Comparison of ENCODE assay signal across 8 cellular contexts in genomic region chr20:17969276-17969883, GRCh38. TPM values are rescaled to one million over a fixed set of nuclear protein-coding genes. Genes with fewer than 3 reads are reported as not detected.
DNase-seq lines count a peak whose midpoint lies in the region; ATAC-seq and TF ChIP-seq lines count a peak whose summit lies in the region.

No MANE protein-coding gene starts in this region.

- H3K27ac Mint-ChIP-seq in T-helper 17 cell (peak overlapping the region; percentile 97), mesothelial cell of epicardium (peak overlapping the region; percentile 99)

- ATAC-seq in GM21360 (IDR thresholded peaks at IDR 0.05; ENCODE audit: unreplicated experiment) = peak; percentile 6
- peak; percentile 12 for ATAC-seq in T-helper 17 cell

- no peak for TF ChIP-seq CTCF in mesothelial cell of epicardium (IDR thresholded peaks at IDR 0.05; ENCODE audit: unreplicated experiment)
- TF ChIP-seq CTCF in tibial nerve (IDR thresholded peaks at IDR 0.05) = peak in 1 of 5 experiments; percentile 3

- H3K9me3 ChIP-seq in T-helper 17 cell (ENCODE audit: control insufficient read depth, low read length, poor library complexity, severe bottlenecking) = no peaks in the 10 kb centered on the region
- H3K9me3 ChIP-seq in tibial nerve = no peaks in the 10 kb centered on the region

- H3K36me3 ChIP-seq in tibial nerve = no peaks in the 10 kb centered on the region

- H3K4me1 Mint-ChIP-seq in T-helper 17 cell = peaks cover 61% of the 10 kb centered on the region
- H3K4me1 Mint-ChIP-seq in mesothelial cell of epicardium = peaks cover 76% of the 10 kb centered on the region

- no peak for TF ChIP-seq EP300 in tibial nerve (IDR thresholded peaks at IDR 0.05)

- H3K4me1 ChIP-seq in tibial nerve = peaks cover 0 to 77% (median 51%) of the 10 kb centered on the region in 4 donors

- TF ChIP-seq POLR2A in tibial nerve (IDR thresholded peaks at IDR 0.05) = no peak

- H3K27me3 ChIP-seq in tibial nerve = no peaks in the 10 kb centered on the region

- WGBS in tibial nerve, 2 donors = 0 to 1% methylated on average over 22 to 29 of the region's 29 CpGs

- peak overlapping the region; percentile 95 to 97 (median 96) for H3K27ac ChIP-seq in tibial nerve

- H3K27me3 Mint-ChIP-seq in T-helper 17 cell = no peaks in the 10 kb centered on the region
- H3K27me3 Mint-ChIP-seq in mesothelial cell of epicardium (ENCODE audit: low read depth) = no peaks in the 10 kb centered on the region

- DNase-seq in EH (ENCODE audit: low read depth) = peak; percentile 61
- DNase-seq in HS-27A (ENCODE audit: low read depth) = peak; percentile 52
- peak in 1 of 3 donors; percentile 15 for DNase-seq in T-helper 17 cell
- DNase-seq in effector CD8-positive, alpha-beta T cell (lab: John Stamatoyannopoulos, UW) = peak; percentile 5
- no peak for DNase-seq in mesothelial cell of epicardium (ENCODE audit: low spot score in 2 of 2, unreplicated experiment in 2 of 2)
- DNase-seq in tibial nerve (ENCODE audit: low spot score in 2 of 2) = no peak
- DNase-seq in cerebellar nuclear complex (lab: John Stamatoyannopoulos, UW) = no peak

- H3K9me3 Mint-ChIP-seq in mesothelial cell of epicardium = no peaks in the 10 kb centered on the region

- H3K4me3 Mint-ChIP-seq in T-helper 17 cell (peak overlapping the region; percentile 95), mesothelial cell of epicardium (peak overlapping the region; percentile 93)

- H3K4me3 ChIP-seq in tibial nerve = peak overlapping the region; percentile 66 to 94 (median 86)

- no peaks in the 10 kb centered on the region for H3K36me3 Mint-ChIP-seq in T-helper 17 cell (ENCODE audit: low read depth)
- no peaks in the 10 kb centered on the region for H3K36me3 Mint-ChIP-seq in mesothelial cell of epicardium

RNA-seq across cellular contexts. Expression of gene MGME1, which starts 0.6 kb away (rescaled TPM):
- 10 to 100 TPM; 10.6 to 10.9 TPM for total RNA-seq in T-helper 17 cell
- total RNA-seq in mesothelial cell of epicardium = 25.0 to 26.7 TPM (median 25.7 TPM) in 3 replicates
- 10 to 100 TPM in 1 of 4 donors, 1 to 10 TPM in 3; 4.6 to 14.7 (median 8.7) TPM for total RNA-seq in tibial nerve

RNA-seq across cellular contexts. Expression of gene SNX5, which starts 0.8 kb away (rescaled TPM):
- total RNA-seq in T-helper 17 cell (10 to 100 TPM; 63.8 to 71.5 TPM), mesothelial cell of epicardium (130 to 134 TPM (median 133 TPM) in 3 replicates), tibial nerve (100 to 1,000 TPM in 2 of 4 donors, 10 to 100 TPM in 2; 79.8 to 128 (median 100) TPM)

Comparison
In these comparisons a context has a peak if more than half of its experiments do, and no peak if none do; other contexts are left out.
1. DNase-seq: peak in EH (single experiment), HS-27A (single experiment) and effector CD8-positive, alpha-beta T cell (single experiment); none in mesothelial cell of epicardium (0 of 2), tibial nerve (0 of 2) and cerebellar nuclear complex (0 of 2).